20 cellular contexts compared by ENCODE assay signal in the genomic region with DNA sequence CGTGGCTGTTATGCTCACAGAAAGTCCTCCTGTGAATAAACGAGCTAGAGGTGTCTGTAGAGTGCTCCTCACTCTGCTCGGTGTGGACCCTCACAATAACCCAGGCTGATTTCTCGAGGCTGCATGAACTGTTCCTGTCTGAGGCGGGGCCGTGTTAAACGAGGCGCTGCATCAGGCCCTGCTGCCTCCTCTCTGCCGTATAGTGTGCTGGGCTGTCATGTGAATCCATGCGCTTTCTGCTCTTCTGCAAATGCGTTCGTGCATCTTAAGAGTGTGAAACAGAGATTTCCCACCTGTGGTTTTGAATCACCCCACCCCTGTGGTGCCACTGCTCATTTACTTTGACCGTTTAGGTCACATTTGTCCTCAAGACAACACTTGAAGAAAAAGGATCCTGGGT. TPM values are rescaled to one million over a fixed set of nuclear protein-coding genes. Genes with fewer than 3 reads are reported as not detected.
DNase-seq lines count a peak whose midpoint lies in the region; ATAC-seq, FAIRE-seq and TF ChIP-seq lines count a peak whose summit lies in the region.
"Had no signal": no experiment of that assay in that cellular context is flagged by ENCODE, and none has a peak within 500 bp of the region (broad histone marks: within the 10 kb centered on the region; RNA-seq: fewer than 3 reads in every experiment).

No MANE protein-coding gene starts in this region.

- no peaks in the 10 kb centered on the region for H3K9me3 Mint-ChIP-seq in neural crest cell

- H3K9me3 ChIP-seq in sigmoid colon = no peaks in the 10 kb centered on the region
- H3K9me3 ChIP-seq: HAP-1, SJSA1 had no signal

- H3K4me3 ChIP-seq in sigmoid colon = no peak overlapping the region
- H3K4me3 ChIP-seq: HAP-1, SJSA1 had no signal

- peaks cover 0 to 34% (median 15%) of the 10 kb centered on the region in 4 donors for H3K36me3 ChIP-seq in sigmoid colon

- DNase-seq in GM12891 (ENCODE audit: insufficient read length, low spot score) (peak; percentile 41), neural crest cell (ENCODE audit: low read depth, low spot score) (no peak), NCI-H187 (lab: John Stamatoyannopoulos, UW) (no peak), sigmoid colon (no peak), AML-193 (lab: John Stamatoyannopoulos, UW) (no peak)
- DNase-seq: COR-L47; DMS153; NCI-H146; NCI-H345; NCI-H526 treated with DMSO at 0.1 percent for 48 hours; NK-92 treated with Interleukin-12 subunit alpha and Interleukin-12 subunit beta, amount 100 ng/mL, for 24 hours; SW 1271 had no signal

- intact Hi-C loops in sigmoid colon (cut with DNase I) = no loop called here

- peaks cover 6% of the 10 kb centered on the region for H3K36me3 Mint-ChIP-seq in neural crest cell (ENCODE audit: low read depth)

- H3K27me3 Mint-ChIP-seq in neural crest cell (ENCODE audit: low read depth) = no peaks in the 10 kb centered on the region

- peak overlapping the region; percentile 73 for H3K27ac Mint-ChIP-seq in neural crest cell (ENCODE audit: unreplicated experiment)

- no peaks in the 10 kb centered on the region for H3K4me1 ChIP-seq in sigmoid colon
- H3K4me1 ChIP-seq: HAP-1, SJSA1 had no signal

- no peak overlapping the region for H3K4me3 Mint-ChIP-seq in neural crest cell

- no peaks in the 10 kb centered on the region for H3K27me3 ChIP-seq in sigmoid colon
- H3K27me3 ChIP-seq: SJSA1 had no signal

- TF ChIP-seq POLR2A in GM12891 (IDR thresholded peaks at IDR 0.05; ENCODE audit: low read depth, low read length) (no peak), sigmoid colon (IDR thresholded peaks at IDR 0.05) (no peak)

- FAIRE-seq in GM12891 (lab: Jason Lieb, UNC) = peak; percentile 85

- TF ChIP-seq EP300 in sigmoid colon (IDR thresholded peaks at IDR 0.05) = no peak

- WGBS in sigmoid colon, 2 donors = 82 to 88% methylated on average over 13 of the region's 13 CpGs

- TF ChIP-seq CTCF in neural crest cell (conservative IDR thresholded peaks at IDR 0.05) (no peak), sigmoid colon (IDR thresholded peaks at IDR 0.05) (no peak)

- H3K27ac ChIP-seq in sigmoid colon = no peak overlapping the region
- H3K27ac ChIP-seq: C4-2B, HL-60, RWPE1, SJSA1 had no signal

- ATAC-seq in GM19351 (IDR thresholded peaks at IDR 0.05; ENCODE audit: unreplicated experiment) (peak; percentile 84), HG03571 (IDR thresholded peaks at IDR 0.05; ENCODE audit: unreplicated experiment) (peak; percentile 57), HG03469 (IDR thresholded peaks at IDR 0.05; ENCODE audit: unreplicated experiment) (no peak)

- H3K4me1 Mint-ChIP-seq in neural crest cell = no peaks in the 10 kb centered on the region

TF ChIP-seq in GM12891, 5 proteins besides CTCF, POLR2A, EP300 and RAD21:
- no peak for TF ChIP-seq POLR2AphosphoS5 (IDR thresholded peaks at IDR 0.05; ENCODE audit: low read depth, low read length)
- TF ChIP-seq POU2F2 (IDR thresholded peaks at IDR 0.05; ENCODE audit: low read depth, low read length) = no peak
- no peak for TF ChIP-seq TAF1 (IDR thresholded peaks at IDR 0.05; ENCODE audit: low read depth, low read length)
- TF ChIP-seq PAX5 (IDR thresholded peaks at IDR 0.05; ENCODE audit: insufficient read depth, low read length, severe bottlenecking) = no peak
- no peak for TF ChIP-seq SPI1 (IDR thresholded peaks at IDR 0.05; ENCODE audit: low read depth, low read length)

RNA-seq across cellular contexts. Expression of a gene that starts 26.2 kb away (rescaled TPM):
- 3.3 TPM for polyA plus RNA-seq in GM12891 (2012; ENCODE audit: low read depth, missing spikeins)
- total RNA-seq in neural crest cell (19.3 and 20.7 TPM in 2 replicates), sigmoid colon (10 to 100 TPM; 17.5 to 20.8 (median 18.2) TPM)
- 10 to 100 TPM in 1 of 3 donors, 1 to 10 TPM in 2; 6.9 to 13.2 (median 7.2) TPM for polyA plus RNA-seq in sigmoid colon

RNA-seq across cellular contexts. Expression of a gene that starts 58.1 kb away (rescaled TPM):
- polyA plus RNA-seq in GM12891 (2012; ENCODE audit: low read depth, missing spikeins) = 2.0 TPM
- 8.6 TPM in 2 replicates for total RNA-seq in neural crest cell
- total RNA-seq in sigmoid colon = 10 to 100 TPM in 1 of 4 donors, 1 to 10 TPM in 3; 7.7 to 11.8 (median 9.2) TPM
- polyA plus RNA-seq in sigmoid colon = 1 to 10 TPM; 3.7 to 7.1 (median 4.2) TPM
